Comparison of ENCODE assay signal across 2 cellular contexts in genomic region chr3:31543375-31543774, GRCh38.
A peak's percentile ranks its signal among the peaks of the same experiment; 100 is the strongest.
TF ChIP-seq lines count a peak whose summit lies in the region.

No MANE protein-coding gene starts in this region.

TF ChIP-seq in HepG2, 621 proteins besides CTCF, POLR2A, EP300 and RAD21:
- TF ChIP-seq CEBPB (IDR thresholded peaks at IDR 0.05; ENCODE audit: borderline replicate concordance, low read depth, low read length), result peak; percentile 76
- no peak for TF ChIP-seq PHF5A (CRISPR knock-in tag; IDR thresholded peaks at IDR 0.05; ENCODE audit: low read depth, unreplicated experiment)

TF ChIP-seq in SK-N-SH, 30 proteins besides CTCF, POLR2A, EP300 and RAD21:
- TF ChIP-seq USF2 (IDR thresholded peaks at IDR 0.05; ENCODE audit: borderline replicate concordance, low read depth, low read length) (no peak), NRF1 (IDR thresholded peaks at IDR 0.05; ENCODE audit: low read depth, low read length) (no peak), TCF12 (IDR thresholded peaks at IDR 0.05) (no peak), RCOR1 (IDR thresholded peaks at IDR 0.05; ENCODE audit: low read length) (no peak), POLR2AphosphoS5 (IDR thresholded peaks at IDR 0.05; ENCODE audit: low read depth, low read length) (no peak), FOSL2 (IDR thresholded peaks at IDR 0.05; ENCODE audit: borderline replicate concordance, low read depth) (no peak), GABPA (IDR thresholded peaks at IDR 0.05; ENCODE audit: low read depth) (no peak), RFX5 (IDR thresholded peaks at IDR 0.05; ENCODE audit: low read length) (no peak), SIN3A (IDR thresholded peaks at IDR 0.05; ENCODE audit: borderline replicate concordance, low read depth, low read length) (no peak), ELF1 (IDR thresholded peaks at IDR 0.05) (no peak), NFIC (IDR thresholded peaks at IDR 0.05; ENCODE audit: borderline replicate concordance) (no peak)
